Comparison of ENCODE assay signal across 18 cellular contexts in the genomic region with DNA sequence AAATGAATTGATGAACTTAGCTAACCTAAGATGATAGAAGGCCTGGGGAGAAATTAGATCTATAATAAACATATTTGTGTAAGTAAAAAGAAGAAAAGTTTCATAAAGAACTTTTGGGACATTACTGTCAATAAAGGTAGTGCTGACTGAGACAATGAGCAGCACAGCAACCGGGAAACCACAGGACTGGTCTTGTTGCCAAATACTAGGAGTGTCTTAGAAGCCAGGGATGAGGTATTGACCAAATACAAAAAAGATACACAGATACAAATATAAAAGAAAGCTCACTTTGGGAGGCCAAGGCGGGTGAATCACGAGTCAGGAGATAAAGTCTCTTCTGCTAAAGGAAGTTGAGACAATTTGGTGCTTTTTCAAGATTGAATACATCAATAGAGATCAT.
"Had no signal": no experiment of that assay in that cellular context is flagged by ENCODE, and none has a peak within 500 bp of the region (broad histone marks: within the 10 kb centered on the region; RNA-seq: fewer than 3 reads in every experiment).

No MANE protein-coding gene starts in this region.

- DNase-seq: KBM-7, MM.1S, NCI-H1092 treated with DMSO at 0.1 percent for 48 hours, NCI-H1436, NCI-H187, NCI-H2029, NCI-H2081 treated with DMSO at 0.1 percent for 48 hours, NCI-H2171, NCI-H226, NCI-H446, NCI-H510A, NCI-H524 treated with DMSO at 0.1 percent for 48 hours, NCI-H69, NCI-H774, SHP77, SK-N-SH had no signal

- H3K9ac ChIP-seq: SK-N-SH had no signal

- H3K9me3 ChIP-seq: SK-N-SH had no signal

- ATAC-seq: Panc1 had no signal

- H3K4me2 ChIP-seq: SK-N-SH had no signal

- H3K27ac ChIP-seq: RWPE1 had no signal
